ENCODE assay signal across 8 cellular contexts in the genomic region with DNA sequence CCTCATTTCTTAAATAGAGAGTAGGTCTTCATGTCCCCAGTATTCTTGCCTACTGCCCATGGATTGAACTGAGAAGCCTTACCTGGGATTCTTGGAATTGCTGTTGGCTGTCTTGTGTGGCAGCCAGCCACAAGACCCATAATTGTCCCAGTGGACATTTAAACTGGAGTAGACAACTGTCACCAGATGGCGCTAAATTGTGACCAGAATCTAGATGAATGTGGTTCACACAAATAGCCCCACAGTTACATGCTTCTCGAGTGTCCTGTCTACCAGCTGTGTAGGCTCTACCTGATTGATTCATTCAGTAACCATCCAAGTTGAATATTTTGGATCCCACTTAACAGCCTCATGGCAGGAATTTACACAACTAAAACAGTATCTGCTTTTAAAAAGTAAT.
DNase-seq lines count a peak whose midpoint lies in the region; ATAC-seq and TF ChIP-seq lines count a peak whose summit lies in the region.

No MANE protein-coding gene starts in this region.

- H4K91ac ChIP-seq in mesenchymal stem cell (ENCODE audit: low read length): no peak overlapping the region

- POLR2A ChIA-PET in MCF 10A (lab: Yijun Ruan, JAX): interaction anchor here (0.6 to 2.4 kb wide), 9 partner anchors 10 to 425 kb away, joined by 3 to 10 read pairs (median 4); a partner anchor contains a TSS

- H3K36me3 ChIP-seq in breast epithelium: no peaks in the 10 kb centered on the region
- peaks cover 0 to 19% of the 10 kb centered on the region in 2 experiments for H3K36me3 ChIP-seq in mesenchymal stem cell (ENCODE audit: control insufficient read depth in 1 of 2, insufficient read depth in 2 of 2, low read depth in 1 of 2, low read length in 2 of 2)

- H3K36me3 Mint-ChIP-seq in MCF 10A (ENCODE audit: insufficient read depth, unreplicated experiment) (peaks cover 12% of the 10 kb centered on the region), brain (peaks cover 17% of the 10 kb centered on the region)

- H3K9ac ChIP-seq in mesenchymal stem cell (ENCODE audit: low read length): no peak overlapping the region

- no peak overlapping the region for H2AFZ ChIP-seq in mesenchymal stem cell (ENCODE audit: low read depth, low read length)

- H3K79me1 ChIP-seq in mesenchymal stem cell (replicated peaks; ENCODE audit: low read length, poor library complexity, severe bottlenecking): peaks cover 2% of the 10 kb centered on the region

- no peak overlapping the region for H2AK5ac ChIP-seq in mesenchymal stem cell (ENCODE audit: low read length, severe bottlenecking)

- H3K27ac Mint-ChIP-seq in MCF 10A (ENCODE audit: low read depth, unreplicated experiment) (peak overlapping the region; percentile 36), brain (peak overlapping the region in 3 of 5 experiments; percentile 47 to 91 (median 58))

- no TSS peak for BruUV-seq in MCF 10A (replicated peaks; lab: Mats Ljungman, UMichigan)

- ATAC-seq in HG02885 (IDR thresholded peaks at IDR 0.05; ENCODE audit: poor library complexity, unreplicated experiment): peak; percentile 82
- ATAC-seq in GM19023 (IDR thresholded peaks at IDR 0.05; ENCODE audit: unreplicated experiment): no peak

- CTCF ChIA-PET in MCF 10A (lab: Yijun Ruan, JAX): interaction anchor here (0.5 to 3.6 kb wide), 14 partner anchors 9 to 422 kb away, joined by 3 to 22 read pairs (median 4); no protein-coding TSS in a partner anchor

- H3K4me2 ChIP-seq in mesenchymal stem cell (ENCODE audit: low read length, poor library complexity, severe bottlenecking): no peak overlapping the region

- WGBS in mesenchymal stem cell: 26% methylated on average over 2 of the region's 2 CpGs

- H3K27me3 Mint-ChIP-seq in MCF 10A (ENCODE audit: insufficient read depth, unreplicated experiment): no peaks in the 10 kb centered on the region
- H3K27me3 Mint-ChIP-seq in brain: no peaks in the 10 kb centered on the region

- H3K9me3 ChIP-seq in breast epithelium (no peaks in the 10 kb centered on the region), mesenchymal stem cell (ENCODE audit: control insufficient read depth, low read length) (no peaks in the 10 kb centered on the region)

- no peak overlapping the region for H4K8ac ChIP-seq in mesenchymal stem cell (ENCODE audit: low read length)

- DNase-seq in MCF 10A (ENCODE audit: unreplicated experiment) (peak; percentile 63), breast epithelium (ENCODE audit: low spot score in 2 of 2) (no peak), NCI-H345 (lab: John Stamatoyannopoulos, UW) (peak; percentile 4), mesenchymal stem cell (peak; percentile 64)
- DNase-seq in stimulated activated CD4-positive, alpha-beta T cell treated with anti-CD3 and anti-CD28 coated beads, Interleukin-4, amount 100 ng/mL, for 1 hour: no peak

- TF ChIP-seq POLR2A in breast epithelium (IDR thresholded peaks at IDR 0.05): no peak

- no peaks in the 10 kb centered on the region for H3K9me3 Mint-ChIP-seq in MCF 10A (ENCODE audit: unreplicated experiment)
- H3K9me3 Mint-ChIP-seq in brain: peaks cover 0 to 6% (median 0%) of the 10 kb centered on the region in 5 experiments

- H3K27me3 ChIP-seq in breast epithelium (no peaks in the 10 kb centered on the region), mesenchymal stem cell (ENCODE audit: control insufficient read depth in 1 of 2, insufficient read depth in 1 of 2, low read length in 2 of 2) (no peaks in the 10 kb centered on the region)

- intact Hi-C loops in MCF 10A (cut with micrococcal nuclease) (loop anchor here (2.0 kb wide), 1 partner anchor 60 kb away; no protein-coding TSS in a partner anchor), breast epithelium (cut with DNase I; ENCODE audit: low total_unique reads) (no loop called here)

- H3K4me1 Mint-ChIP-seq in MCF 10A (ENCODE audit: insufficient read depth, unreplicated experiment) (peaks cover 57% of the 10 kb centered on the region), brain (peaks cover 98% of the 10 kb centered on the region)

- H2BK120ac ChIP-seq in mesenchymal stem cell (ENCODE audit: low read depth, low read length): no peak overlapping the region

- no peak overlapping the region for H3K14ac ChIP-seq in mesenchymal stem cell (ENCODE audit: low read length in 2 of 2)

- H3K4me1 ChIP-seq in breast epithelium: peaks cover 0 to 5% of the 10 kb centered on the region in 2 donors
- H3K4me1 ChIP-seq in mesenchymal stem cell (ENCODE audit: control insufficient read depth, insufficient read depth, low read depth, low read length): peaks cover 6% of the 10 kb centered on the region

- H3K23ac ChIP-seq in mesenchymal stem cell (ENCODE audit: low read length in 2 of 2): no peak overlapping the region

- peak; percentile 33 for TF ChIP-seq CTCF in MCF 10A (IDR thresholded peaks at IDR 0.05; ENCODE audit: unreplicated experiment)
- TF ChIP-seq CTCF in breast epithelium (IDR thresholded peaks at IDR 0.05): no peak
- peak; percentile 20 to 38 for TF ChIP-seq CTCF in brain (conservative IDR thresholded peaks at IDR 0.05)

- no peak overlapping the region for H2BK5ac ChIP-seq in mesenchymal stem cell (ENCODE audit: low read depth, low read length, poor library complexity, severe bottlenecking)

- H2BK12ac ChIP-seq in mesenchymal stem cell (ENCODE audit: low read length in 2 of 2): no peak overlapping the region

- no peak overlapping the region for H3K18ac ChIP-seq in mesenchymal stem cell (ENCODE audit: low read depth in 1 of 2, low read length in 2 of 2)

- H3K4ac ChIP-seq in mesenchymal stem cell (ENCODE audit: low read depth in 1 of 2, low read length in 2 of 2): no peak overlapping the region

- no peak overlapping the region for H2BK15ac ChIP-seq in mesenchymal stem cell (ENCODE audit: low read depth, poor library complexity, severe bottlenecking)

- no peak overlapping the region for H3K4me3 ChIP-seq in breast epithelium
- H3K4me3 ChIP-seq in mesenchymal stem cell (ENCODE audit: insufficient read depth in 1 of 2, low read depth in 1 of 2, low read length in 2 of 2): no peak overlapping the region

- no peak overlapping the region for H3K4me3 Mint-ChIP-seq in MCF 10A (ENCODE audit: unreplicated experiment)
- H3K4me3 Mint-ChIP-seq in brain: peak overlapping the region in 1 of 5 experiments; percentile 61

- H3K27ac ChIP-seq in breast epithelium (peak overlapping the region in 1 of 2 donors; percentile 1), mesenchymal stem cell (ENCODE audit: low read length, poor library complexity, severe bottlenecking) (no peak overlapping the region)

Comparison
In these comparisons a context has a peak if more than half of its experiments do, and no peak if none do; other contexts are left out.
1. DNase-seq: peak in MCF 10A (single experiment), NCI-H345 (single experiment) and mesenchymal stem cell (single experiment); none in breast epithelium (0 of 2) and stimulated activated CD4-positive, alpha-beta T cell treated with anti-CD3 and anti-CD28 coated beads, Interleukin-4, amount 100 ng/mL, for 1 hour (single experiment).
2. CTCF ChIP-seq: peak in MCF 10A (single experiment) and brain (2 of 2); none in breast epithelium (0 of 3).